In genomic region chr11:64185323-64186204, GRCh38 we compare ENCODE assay signal across 8 cellular contexts. TPM values are rescaled to one million over a fixed set of nuclear protein-coding genes. Genes with fewer than 3 reads are reported as not detected.
DNase-seq lines count a peak whose midpoint lies in the region; ATAC-seq and TF ChIP-seq lines count a peak whose summit lies in the region.

TSS of gene STIP1 (plus strand) at chr11:64186171. CDS start at chr11:64186262, 91 bp downstream.

- H3K4me3 Mint-ChIP-seq in effector memory CD8-positive, alpha-beta T cell = peak within 1 kb of the TSS in 1 of 2 donors; percentile 91
- peak within 1 kb of the TSS; percentile 97 for H3K4me3 Mint-ChIP-seq in memory B cell

- peak; percentile 87 for ATAC-seq in effector memory CD8-positive, alpha-beta T cell (replicated peaks)
- ATAC-seq in memory B cell (ENCODE audit: low read depth) = peak; percentile 81

- H3K27ac Mint-ChIP-seq in effector memory CD8-positive, alpha-beta T cell = peak within 1 kb of the TSS in 1 of 2 donors; percentile 86
- peak within 1 kb of the TSS; percentile 84 for H3K27ac Mint-ChIP-seq in memory B cell

- peak; percentile 19 for TF ChIP-seq CTCF in GM20000 (IDR thresholded peaks at IDR 0.05; ENCODE audit: extremely low read depth, missing control alignments)

- H3K27me3 Mint-ChIP-seq in effector memory CD8-positive, alpha-beta T cell = no peaks in the 10 kb centered on the region
- H3K27me3 Mint-ChIP-seq in memory B cell = no peaks in the 10 kb centered on the region

- POLR2A ChIA-PET in activated CD8-positive, alpha-beta memory T cell treated with anti-CD3 and anti-CD28 coated beads for 36 hours (lab: Charles Lee) = interaction anchor here (0.5 to 5.8 kb wide), 20 partner anchors 14 to 1135 kb away, joined by 3 to 106 read pairs (median 4); partner anchors contain the start of genes ESRRA, FERMT3, MACROD1 and PPP1R14B

- peaks cover 18 to 21% of the 10 kb centered on the region in 2 donors for H3K4me1 Mint-ChIP-seq in effector memory CD8-positive, alpha-beta T cell (ENCODE audit: low read depth in 2 of 2)
- H3K4me1 Mint-ChIP-seq in memory B cell = peaks cover 21% of the 10 kb centered on the region

- H3K9me3 Mint-ChIP-seq in effector memory CD8-positive, alpha-beta T cell = no peaks in the 10 kb centered on the region
- H3K9me3 Mint-ChIP-seq in memory B cell = no peaks in the 10 kb centered on the region

- peaks cover 28% of the 10 kb centered on the region for H3K36me3 Mint-ChIP-seq in effector memory CD8-positive, alpha-beta T cell (ENCODE audit: insufficient read depth)
- H3K36me3 Mint-ChIP-seq in memory B cell = peaks cover 2% of the 10 kb centered on the region

- CTCF ChIA-PET in activated CD8-positive, alpha-beta memory T cell treated with anti-CD3 and anti-CD28 coated beads for 36 hours (lab: Charles Lee) = interaction anchor here (0.7 to 7.1 kb wide), 9 partner anchors 20 to 185 kb away, joined by 3 to 54 read pairs (median 4); partner anchors contain the start of genes FERMT3 and RPS6KA4

- DNase-seq in COR-L47 (lab: John Stamatoyannopoulos, UW) (peak; percentile 100), GM20000 (ENCODE audit: low spot score) (peak; percentile 99), HT-29 (ENCODE audit: low spot score) (peak; percentile 100), NOMO-1 (lab: John Stamatoyannopoulos, UW; ENCODE audit: unreplicated experiment in 2 of 2) (peak; percentile 99 to 100), memory B cell (ENCODE audit: low spot score in 2 of 2) (peak; percentile 97 to 98)
- peak; percentile 97 to 98 (median 98) for DNase-seq in effector memory CD8-positive, alpha-beta T cell
- DNase-seq in stimulated activated CD8-positive, alpha-beta memory T cell treated with anti-CD3 and anti-CD28 coated beads, Interleukin-12 subunit alpha, Interleukin-12 subunit beta, amount 100 ng/mL, for 24 hours (ENCODE audit: extremely low read depth) = peak; percentile 93

RNA-seq across cellular contexts. Expression of gene STIP1, which starts in this region (rescaled TPM):
- 342 and 388 TPM in 2 replicates for total RNA-seq in HT-29 (2014; rRNA removed; shearing (Covaris generic))
- 100 to 1,000 TPM; 476 to 486 TPM for total RNA-seq in activated CD8-positive, alpha-beta memory T cell treated with anti-CD3 and anti-CD28 coated beads for 36 hours

Comparison
In these comparisons a context has a peak if more than half of its experiments do, and no peak if none do; other contexts are left out.
1. Peak in every context shown above with its lines: DNase-seq and ATAC-seq.